Comparison of ENCODE assay signal across 1 cellular context in genomic region chr1:212593696-212594335, GRCh38.
TF ChIP-seq lines count a peak whose summit lies in the region.

No MANE protein-coding gene starts in this region.

TF ChIP-seq in GM23338, 12 proteins besides CTCF, POLR2A, EP300 and RAD21 (continued from another document):
- TF ChIP-seq STAT1 (IDR thresholded peaks at IDR 0.05; ENCODE audit: unreplicated experiment) (no peak), ZNF114 (CRISPR knock-in tag; IDR thresholded peaks at IDR 0.05) (no peak), EZH2 (IDR thresholded peaks at IDR 0.05; ENCODE audit: low read depth, unreplicated experiment) (no peak), CREB1 (CRISPR knock-in tag; IDR thresholded peaks at IDR 0.05; ENCODE audit: low read depth) (no peak), POLR2AphosphoS5 (IDR thresholded peaks at IDR 0.05; ENCODE audit: low read depth) (no peak), ZNF331 (CRISPR knock-in tag; IDR thresholded peaks at IDR 0.05; ENCODE audit: low read depth) (no peak)
TF ChIP-seq in GM23338: peak in this region for 0.
